In the genomic region with DNA sequence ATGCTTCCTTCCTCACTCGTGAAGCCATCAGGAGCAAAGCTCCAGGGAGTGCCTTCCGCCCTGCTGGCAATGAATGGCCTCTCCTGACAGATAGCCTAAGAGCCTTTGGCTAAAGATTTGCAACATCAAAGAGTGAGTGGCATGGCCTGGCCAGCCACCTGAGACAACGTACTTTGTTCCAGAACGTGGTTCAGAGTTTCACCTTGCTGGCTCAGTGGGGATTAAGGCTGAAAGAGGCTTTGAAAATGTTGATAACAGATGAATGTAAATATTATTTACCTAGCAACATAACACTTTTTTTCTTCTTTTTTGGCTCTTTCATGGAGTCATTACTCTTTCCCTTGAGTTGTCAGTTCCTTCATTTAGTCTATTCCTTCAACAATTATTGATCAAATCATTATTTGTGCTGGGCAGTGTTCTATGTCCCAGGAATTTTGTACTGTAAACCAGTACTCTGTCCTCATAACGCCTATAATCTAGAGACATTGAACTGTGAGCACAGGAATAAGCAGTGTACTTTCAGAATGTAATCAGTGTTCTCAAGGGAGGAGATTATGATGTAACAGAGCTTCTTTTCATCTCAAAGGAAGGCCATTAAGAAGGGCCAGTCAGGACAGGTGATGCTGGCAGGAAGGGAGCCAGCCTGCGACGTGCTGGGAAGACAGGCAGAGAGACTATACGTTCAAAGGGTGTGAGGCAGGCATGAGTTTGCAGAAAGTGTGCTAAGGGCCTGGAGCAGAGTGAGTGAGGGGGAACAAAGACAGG, we compare ENCODE assay signal across 19 cellular contexts. TPM values are rescaled to one million over a fixed set of nuclear protein-coding genes. Genes with fewer than 3 reads are reported as not detected.
DNase-seq lines count a peak whose midpoint lies in the region; TF ChIP-seq lines count a peak whose summit lies in the region.
"Had no signal": no experiment of that assay in that cellular context is flagged by ENCODE, and none has a peak within 500 bp of the region (broad histone marks: within the 10 kb centered on the region; RNA-seq: fewer than 3 reads in every experiment).

No MANE protein-coding gene starts in this region.

- no peaks in the 10 kb centered on the region for H3K27me3 ChIP-seq in HUES48 (ENCODE audit: control insufficient read depth, insufficient read depth, low read length)
- no peaks in the 10 kb centered on the region for H3K27me3 ChIP-seq in hepatocyte
- peaks cover 0 to 13% (median 0%) of the 10 kb centered on the region in 7 donors for H3K27me3 ChIP-seq in spleen (replicated peaks in 1 of 7)
- H3K27me3 ChIP-seq in right atrium auricular region = no peaks in the 10 kb centered on the region

- H4K20me1 ChIP-seq in hepatocyte (ENCODE audit: insufficient read depth, poor library complexity, severe bottlenecking) = no peaks in the 10 kb centered on the region

- no peaks in the 10 kb centered on the region for H3K36me3 ChIP-seq in HUES48 (ENCODE audit: control insufficient read depth, insufficient read depth, low read length)
- no peaks in the 10 kb centered on the region for H3K36me3 ChIP-seq in hepatocyte (replicated peaks; ENCODE audit: insufficient read depth, low read depth)
- no peaks in the 10 kb centered on the region for H3K36me3 ChIP-seq in spleen
- no peaks in the 10 kb centered on the region for H3K36me3 ChIP-seq in right atrium auricular region

- TF ChIP-seq CTCF in hepatocyte (IDR thresholded peaks at IDR 0.05; ENCODE audit: poor library complexity) = no peak
- no peak for TF ChIP-seq CTCF in spleen (IDR thresholded peaks at IDR 0.05 in 8 of 11, conservative IDR thresholded peaks at IDR 0.05 in 3 of 11)
- no peak for TF ChIP-seq CTCF in right atrium auricular region (IDR thresholded peaks at IDR 0.05)

- H3K9me3 ChIP-seq in HUES48 (ENCODE audit: control insufficient read depth, insufficient read depth, low read length) = no peaks in the 10 kb centered on the region
- H3K9me3 ChIP-seq in hepatocyte (ENCODE audit: low read depth) = no peaks in the 10 kb centered on the region
- H3K9me3 ChIP-seq in spleen = peaks cover 0 to 12% (median 0%) of the 10 kb centered on the region in 8 donors
- no peaks in the 10 kb centered on the region for H3K9me3 ChIP-seq in right atrium auricular region

- peaks cover 15% of the 10 kb centered on the region for H3K4me1 ChIP-seq in HUES48 (ENCODE audit: control insufficient read depth, insufficient read depth, low read length)
- peaks cover 18% of the 10 kb centered on the region for H3K4me1 ChIP-seq in hepatocyte (ENCODE audit: insufficient read depth)
- H3K4me1 ChIP-seq in spleen = peaks cover 0 to 6% (median 0%) of the 10 kb centered on the region in 6 donors
- peaks cover 0 to 8% of the 10 kb centered on the region in 2 donors for H3K4me1 ChIP-seq in right atrium auricular region

- H3K9ac ChIP-seq in HUES48 (ENCODE audit: low read depth, low read length) = 0 out of 2 replicates have a peak overlapping the region, but pooled peaks have one; percentile 15
- H3K9ac ChIP-seq: GM23248, parathyroid adenoma had no signal

- TF ChIP-seq POLR2A in spleen (IDR thresholded peaks at IDR 0.05) = no peak

- WGBS in hepatocyte (ENCODE audit: low lambda C conversion rate, missing lambda C conversion rate) = 31% methylated on average over 8 of the region's 8 CpGs
- 71 to 81% (median 72%) methylated on average over 8 of the region's 8 CpGs for WGBS in spleen, 5 donors

- peak; percentile 36 for DNase-seq in SW480 (ENCODE audit: low spot score)
- peak; percentile 61 for DNase-seq in hepatocyte (ENCODE audit: low spot score)
- DNase-seq in spleen = peak; percentile 34
- no peak for DNase-seq in DMS153 (lab: John Stamatoyannopoulos, UW)
- no peak for DNase-seq in DMS 273 treated with DMSO at 0.1 percent for 48 hours (lab: John Stamatoyannopoulos, UW)
- DNase-seq in right atrium auricular region (ENCODE audit: low spot score) = no peak
- DNase-seq: activated CD8-positive, alpha-beta T cell treated with anti-CD3 and anti-CD28 coated beads, Interleukin-2, amount 10 ng/mL, durations not matched to agents 7 days and 5 days; Calu3; GM23248; KBM-7; left ventricle myocardium superior; NCI-H1092 treated with DMSO at 0.1 percent for 48 hours; NCI-H2107; NK-92 treated with Interleukin-12 subunit alpha and Interleukin-12 subunit beta, amount 100 ng/mL, for 24 hours; stimulated activated CD4-positive, alpha-beta T cell treated with anti-CD3 and anti-CD28 coated beads, Interleukin-4, amount 100 ng/mL, for 1 hour; T-helper 1 cell had no signal

- H3K27ac ChIP-seq in HUES48 (ENCODE audit: low read depth, low read length) = peak overlapping the region; percentile 57
- H3K27ac ChIP-seq in hepatocyte = peak overlapping the region; percentile 87
- H3K27ac ChIP-seq in spleen = no peak overlapping the region
- no peak overlapping the region for H3K27ac ChIP-seq in right atrium auricular region
- H3K27ac ChIP-seq: GM23248, HL-60, parathyroid adenoma had no signal

- H2AFZ ChIP-seq in hepatocyte = no peak overlapping the region
- H2AFZ ChIP-seq: GM23248, parathyroid adenoma had no signal

- H3K79me2 ChIP-seq in hepatocyte = no peaks in the 10 kb centered on the region
- H3K79me2 ChIP-seq: parathyroid adenoma had no signal

- no peaks in the 10 kb centered on the region for H3K9me2 ChIP-seq in hepatocyte (replicated peaks; ENCODE audit: insufficient read depth)

- H3K4me3 ChIP-seq in HUES48 (ENCODE audit: low read depth, low read length) = no peak overlapping the region
- no peak overlapping the region for H3K4me3 ChIP-seq in hepatocyte
- no peak overlapping the region for H3K4me3 ChIP-seq in spleen
- H3K4me3 ChIP-seq in right atrium auricular region = no peak overlapping the region
- H3K4me3 ChIP-seq: GM23248 had no signal

- intact Hi-C loops in spleen (cut with DNase I; ENCODE audit: low total_unique reads) = no loop called here

- no peak overlapping the region for H3K4me2 ChIP-seq in hepatocyte

RNA-seq across cellular contexts. Expression of a gene that starts 59.4 kb away (rescaled TPM):
- total RNA-seq in hepatocyte (1.9 and 2.1 TPM in 2 replicates), spleen (1 to 10 TPM; 3.1 to 7.6 (median 5.3) TPM), right atrium auricular region (1 to 10 TPM; 8.0 to 8.8 TPM)
- polyA plus RNA-seq in hepatocyte (1.1 and 1.9 TPM in 2 replicates), spleen (1 to 10 TPM; 1.3 to 2.5 (median 1.5) TPM)

Comparison
In these comparisons a context has a peak if more than half of its experiments do, and no peak if none do; other contexts are left out.
1. H3K27ac ChIP-seq: peak in HUES48 (single experiment) and hepatocyte (single experiment); none in spleen (0 of 8) and right atrium auricular region (0 of 2).
2. DNase-seq: peak in SW480 (single experiment), hepatocyte (single experiment) and spleen (single experiment); none in DMS153 (single experiment), DMS 273 treated with DMSO at 0.1 percent for 48 hours (single experiment) and right atrium auricular region (single experiment).